Comparison of ENCODE assay signal across 9 cellular contexts in the genomic region with DNA sequence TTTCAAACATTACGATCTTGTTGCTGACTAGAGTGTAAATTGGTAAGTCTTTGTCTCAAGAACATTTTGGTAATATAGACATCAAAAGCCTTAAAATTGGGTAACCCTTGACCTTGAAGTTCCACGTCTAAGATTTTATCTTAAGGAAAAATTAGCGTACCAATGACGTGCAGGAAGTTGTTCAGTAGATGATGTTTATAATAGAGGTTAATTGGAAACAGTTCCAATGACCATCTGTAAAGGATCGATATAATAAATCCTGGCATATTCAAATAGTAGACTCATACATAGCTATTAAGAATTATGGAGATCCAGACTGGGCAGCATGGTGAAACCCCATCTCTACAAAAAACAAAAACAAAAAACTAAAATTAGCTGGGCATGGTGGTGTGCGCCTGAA.
"Had no signal": no experiment of that assay in that cellular context is flagged by ENCODE, and none has a peak within 500 bp of the region (broad histone marks: within the 10 kb centered on the region; RNA-seq: fewer than 3 reads in every experiment).

No MANE protein-coding gene starts in this region.

- H3K27ac Mint-ChIP-seq: GM23338, H9, HFFc6 had no signal

- H3K4me3 Mint-ChIP-seq: GM23338, H9, HFFc6 had no signal

- H3K4me2 ChIP-seq: GM23338 had no signal

- H2AFZ ChIP-seq: GM23248, GM23338 had no signal

- H3K9me3 ChIP-seq: HAP-1 had no signal

- H3K4me3 ChIP-seq: GM23248, GM23338, HAP-1 had no signal

- H3K36me3 ChIP-seq: HAP-1 had no signal

- H3K27ac ChIP-seq: GM23248 had no signal

- H3K9ac ChIP-seq: GM23248 had no signal

- DNase-seq: GM23248, GOT3, H7, H9, HCEC 1CT, HFFc6 had no signal

- ATAC-seq: GM23338, HCT116 had no signal

- H3K4me1 ChIP-seq: HAP-1 had no signal
